ENCODE assay signal across 25 cellular contexts in the genomic region with DNA sequence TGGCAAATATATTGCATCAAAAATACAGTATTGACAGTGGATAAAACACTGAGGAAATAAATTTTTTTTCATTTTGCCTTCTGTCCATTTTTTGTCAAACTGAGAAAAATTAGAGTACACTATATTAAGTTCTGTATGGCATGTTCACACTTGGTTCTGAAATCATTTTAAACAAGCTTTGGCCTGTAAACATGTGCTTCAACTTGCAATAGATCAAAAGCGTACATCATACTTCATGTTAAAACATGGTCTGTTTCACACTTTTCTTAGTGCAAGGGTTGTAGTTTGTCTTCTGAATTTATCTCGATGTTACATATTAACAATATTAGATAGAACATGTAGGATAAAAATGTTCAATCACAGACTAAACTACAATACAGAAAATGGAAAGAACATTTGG.
A peak's percentile ranks its signal among the peaks of the same experiment; 100 is the strongest.
DNase-seq lines count a peak whose midpoint lies in the region; ATAC-seq, FAIRE-seq and TF ChIP-seq lines count a peak whose summit lies in the region.
"Had no signal": no experiment of that assay in that cellular context is flagged by ENCODE, and none has a peak within 500 bp of the region (broad histone marks: within the 10 kb centered on the region; RNA-seq: fewer than 3 reads in every experiment).

No MANE protein-coding gene starts in this region.

- no peaks in the 10 kb centered on the region for H3K27me3 ChIP-seq in Caco-2 (replicated peaks; ENCODE audit: control insufficient read depth, insufficient read depth, low read length)
- H3K27me3 ChIP-seq in OCI-LY1 (ENCODE audit: insufficient read depth, low read length) = no peaks in the 10 kb centered on the region
- H3K27me3 ChIP-seq in bronchial epithelial cell (ENCODE audit: control insufficient read depth, insufficient read depth, low read length) = no peaks in the 10 kb centered on the region
- H3K27me3 ChIP-seq: BE2C had no signal

- peak overlapping the region; percentile 66 for H3K4me2 ChIP-seq in OCI-LY1 (ENCODE audit: low read length)

- no TSS peak for BruUV-seq in Caco-2 (replicated peaks; lab: Mats Ljungman, UMichigan)

- H3K9me3 Mint-ChIP-seq in Caco-2 (ENCODE audit: unreplicated experiment) = no peaks in the 10 kb centered on the region
- no peaks in the 10 kb centered on the region for H3K9me3 Mint-ChIP-seq in nephron
- H3K9me3 Mint-ChIP-seq in activated T-helper 2 cell treated with anti-CD3 and anti-CD28 coated beads, Interferon-gamma antibody, Interleukin-2, Interleukin-4, amounts not matched to agents 10 μg/mL and 5 μg/mL and 100 μg/mL, durations not matched to agents 14 hours and 24 hours and 36 hours = no peaks in the 10 kb centered on the region
- H3K9me3 Mint-ChIP-seq: CD4-positive, alpha-beta T cell; H9 had no signal

- intact Hi-C loops in Caco-2 (cut with micrococcal nuclease; ENCODE audit: unreplicated experiment) = no loop called here
- intact Hi-C loops in activated T-helper 2 cell treated with anti-CD3 and anti-CD28 coated beads, Interferon-gamma antibody, Interleukin-2, Interleukin-4, amounts not matched to agents 10 μg/mL and 5 μg/mL and 100 μg/mL, durations not matched to agents 14 hours and 24 hours and 36 hours (cut with micrococcal nuclease) = loop anchor here (5.0 kb wide), 1 partner anchor 637 kb away; no protein-coding TSS in a partner anchor

- TF ChIP-seq CTCF in Caco-2 (IDR thresholded peaks at IDR 0.05; ENCODE audit: insufficient read depth in 1 of 2, low read depth in 1 of 2, low read length in 1 of 2, severe bottlenecking in 1 of 2, unreplicated experiment in 1 of 2) (no peak), OCI-LY1 (IDR thresholded peaks at IDR 0.05; ENCODE audit: low read length) (no peak), bronchial epithelial cell (IDR thresholded peaks at IDR 0.05; ENCODE audit: insufficient read depth, low read length, severe bottlenecking) (no peak), nephron (IDR thresholded peaks at IDR 0.05; ENCODE audit: unreplicated experiment in 3 of 3) (no peak)

- no peaks in the 10 kb centered on the region for H3K9me3 ChIP-seq in Caco-2
- H3K9me3 ChIP-seq in OCI-LY1 (ENCODE audit: low read length) = no peaks in the 10 kb centered on the region
- H3K9me3 ChIP-seq: BE2C had no signal

- H3K36me3 Mint-ChIP-seq in Caco-2 (ENCODE audit: insufficient read depth, unreplicated experiment) (peaks cover 23% of the 10 kb centered on the region), nephron (ENCODE audit: low read depth) (peaks cover 37% of the 10 kb centered on the region)
- H3K36me3 Mint-ChIP-seq in activated T-helper 2 cell treated with anti-CD3 and anti-CD28 coated beads, Interferon-gamma antibody, Interleukin-2, Interleukin-4, amounts not matched to agents 10 μg/mL and 5 μg/mL and 100 μg/mL, durations not matched to agents 14 hours and 24 hours and 36 hours (ENCODE audit: low read depth) = peaks cover 50% of the 10 kb centered on the region

- no peak overlapping the region for H3K9ac ChIP-seq in OCI-LY1 (ENCODE audit: low read length)
- H3K9ac ChIP-seq: GM23248 had no signal

- FAIRE-seq in bronchial epithelial cell (lab: Jason Lieb, UNC) = no peak
- FAIRE-seq: A204.1 had no signal

- H3K4me1 Mint-ChIP-seq in Caco-2 (ENCODE audit: low read depth, unreplicated experiment) (peaks cover 33% of the 10 kb centered on the region), nephron (peaks cover 9% of the 10 kb centered on the region)
- peaks cover 16% of the 10 kb centered on the region for H3K4me1 Mint-ChIP-seq in activated T-helper 2 cell treated with anti-CD3 and anti-CD28 coated beads, Interferon-gamma antibody, Interleukin-2, Interleukin-4, amounts not matched to agents 10 μg/mL and 5 μg/mL and 100 μg/mL, durations not matched to agents 14 hours and 24 hours and 36 hours (ENCODE audit: low read depth)

- POLR2A ChIA-PET in Caco-2 (lab: Charles Lee) = no interaction called here

- no peaks in the 10 kb centered on the region for H3K9me2 ChIP-seq in OCI-LY1 (ENCODE audit: low read depth, low read length)

- no peak for ATAC-seq in activated CD4-positive, CD25-positive, alpha-beta regulatory T cell treated with anti-CD3 and anti-CD28 coated beads, Interleukin-2, amount 50 U/mL, for 24 hours
- ATAC-seq: PC-3 had no signal

- peak overlapping the region; percentile 32 for H3K27ac Mint-ChIP-seq in Caco-2 (ENCODE audit: unreplicated experiment)
- H3K27ac Mint-ChIP-seq in nephron = peak overlapping the region in 2 of 3 experiments; percentile 16 to 99
- no peak overlapping the region for H3K27ac Mint-ChIP-seq in activated T-helper 2 cell treated with anti-CD3 and anti-CD28 coated beads, Interferon-gamma antibody, Interleukin-2, Interleukin-4, amounts not matched to agents 10 μg/mL and 5 μg/mL and 100 μg/mL, durations not matched to agents 14 hours and 24 hours and 36 hours
- H3K27ac Mint-ChIP-seq: CD4-positive, alpha-beta T cell; H9; HFFc6 had no signal

- no peaks in the 10 kb centered on the region for H3K79me2 ChIP-seq in OCI-LY1 (ENCODE audit: insufficient read depth, low read length)

- H3K36me3 ChIP-seq in Caco-2 (ENCODE audit: control insufficient read depth, insufficient read depth, low read length) = no peaks in the 10 kb centered on the region
- no peaks in the 10 kb centered on the region for H3K36me3 ChIP-seq in OCI-LY1 (ENCODE audit: insufficient read depth, low read length)
- H3K36me3 ChIP-seq in bronchial epithelial cell (ENCODE audit: control insufficient read depth, insufficient read depth, low read length) = no peaks in the 10 kb centered on the region

- no peak overlapping the region for H2AFZ ChIP-seq in OCI-LY1 (ENCODE audit: low read length)
- H2AFZ ChIP-seq: GM23248 had no signal

- no peaks in the 10 kb centered on the region for H3K27me3 Mint-ChIP-seq in Caco-2 (ENCODE audit: insufficient read depth, unreplicated experiment)
- H3K27me3 Mint-ChIP-seq in nephron (ENCODE audit: low read depth) = no peaks in the 10 kb centered on the region
- no peaks in the 10 kb centered on the region for H3K27me3 Mint-ChIP-seq in activated T-helper 2 cell treated with anti-CD3 and anti-CD28 coated beads, Interferon-gamma antibody, Interleukin-2, Interleukin-4, amounts not matched to agents 10 μg/mL and 5 μg/mL and 100 μg/mL, durations not matched to agents 14 hours and 24 hours and 36 hours (ENCODE audit: low read depth)
- H3K27me3 Mint-ChIP-seq: CD4-positive, alpha-beta T cell had no signal

- H3K27ac ChIP-seq in OCI-LY1 (ENCODE audit: low read depth, low read length, poor library complexity, severe bottlenecking) = peak overlapping the region; percentile 89
- H3K27ac ChIP-seq: GM23248 had no signal

- H4K20me1 ChIP-seq in OCI-LY1 (ENCODE audit: insufficient read depth, low read length) = no peaks in the 10 kb centered on the region

- H3K4me3 Mint-ChIP-seq in Caco-2 (ENCODE audit: unreplicated experiment) (no peak overlapping the region), nephron (no peak overlapping the region)
- H3K4me3 Mint-ChIP-seq in activated T-helper 2 cell treated with anti-CD3 and anti-CD28 coated beads, Interferon-gamma antibody, Interleukin-2, Interleukin-4, amounts not matched to agents 10 μg/mL and 5 μg/mL and 100 μg/mL, durations not matched to agents 14 hours and 24 hours and 36 hours (ENCODE audit: low read depth) = no peak overlapping the region
- H3K4me3 Mint-ChIP-seq: CD4-positive, alpha-beta T cell; H9; HFFc6 had no signal

- H3K4me3 ChIP-seq in Caco-2 (ENCODE audit: low read depth, low read length) = no peak overlapping the region
- H3K4me3 ChIP-seq in OCI-LY1 (ENCODE audit: low read depth, low read length, poor library complexity, severe bottlenecking) = no peak overlapping the region
- no peak overlapping the region for H3K4me3 ChIP-seq in bronchial epithelial cell (ENCODE audit: low read depth, low read length)
- H3K4me3 ChIP-seq: GM23248 had no signal

- DNase-seq in Caco-2 (no peak), bronchial epithelial cell (ENCODE audit: low read depth) (peak; percentile 88)
- no peak for DNase-seq in activated T-helper 2 cell treated with anti-CD3 and anti-CD28 coated beads, Interferon-gamma antibody, Interleukin-2, Interleukin-4, amounts not matched to agents 10 μg/mL and 5 μg/mL and 100 μg/mL, durations not matched to agents 14 hours and 24 hours and 36 hours (ENCODE audit: low spot score)
- DNase-seq in activated naive CD4-positive, alpha-beta T cell treated with Interleukin-2 at 50 U/mL for 16 hours = no peak
- DNase-seq: BE2C; CD4-positive, alpha-beta T cell; COR-L47; DND-41; GM23248; H9; HFFc6; KBM-7; NCI-H1092 treated with DMSO at 0.1 percent for 48 hours; NCI-H146; NCI-H2029; NCI-H226; NCI-H524 treated with DMSO at 0.1 percent for 48 hours; NCI-H82; PC-3; Right ventricle myocardium superior; SW 1271 had no signal

- CTCF ChIA-PET in Caco-2 (lab: Charles Lee) = no interaction called here

- no peaks in the 10 kb centered on the region for H3F3A ChIP-seq in OCI-LY1 (ENCODE audit: insufficient read depth, low read length)

- H3K4me1 ChIP-seq in Caco-2 (peaks cover 54% of the 10 kb centered on the region), OCI-LY1 (ENCODE audit: insufficient read depth, low read length, severe bottlenecking) (peaks cover 56% of the 10 kb centered on the region)
